In the genomic region with DNA sequence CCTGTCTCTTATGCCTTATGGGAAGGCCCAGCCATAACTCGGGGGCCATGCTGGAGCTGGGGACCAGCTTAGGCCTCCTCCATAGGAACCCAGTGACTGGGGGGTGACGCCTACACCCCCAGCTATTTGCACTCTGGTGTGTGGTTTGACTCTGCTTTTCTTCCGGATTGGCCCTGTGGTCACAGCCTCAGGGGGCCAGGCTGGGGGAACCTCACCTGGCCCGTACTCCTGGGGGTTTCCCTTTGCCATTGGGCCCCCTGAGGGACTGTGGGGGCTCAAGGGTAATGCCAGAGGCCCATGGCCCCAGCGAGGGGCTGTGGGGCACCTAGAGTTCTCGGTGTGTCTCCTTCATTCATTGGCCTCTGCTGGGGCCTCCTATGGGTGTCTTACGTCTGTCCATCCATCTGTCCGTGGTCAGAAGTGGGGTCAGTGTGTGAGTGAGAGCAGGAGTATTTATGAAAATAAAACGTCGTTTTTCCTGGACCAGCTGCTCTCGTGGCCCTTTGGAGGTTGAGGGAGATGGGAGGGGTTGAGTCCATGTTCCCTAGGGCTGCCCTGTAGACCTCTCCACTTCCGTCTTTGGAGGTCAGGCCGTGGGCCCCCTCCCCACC, we compare ENCODE assay signal across 9 cellular contexts. TPM values are rescaled to one million over a fixed set of nuclear protein-coding genes. Genes with fewer than 3 reads are reported as not detected.
A peak's percentile ranks its signal among the peaks of the same experiment; 100 is the strongest.
DNase-seq lines count a peak whose midpoint lies in the region; ATAC-seq and TF ChIP-seq lines count a peak whose summit lies in the region.
"Had no signal": no experiment of that assay in that cellular context is flagged by ENCODE, and none has a peak within 500 bp of the region (broad histone marks: within the 10 kb centered on the region; RNA-seq: fewer than 3 reads in every experiment).

No MANE protein-coding gene starts in this region.

- dilution Hi-C loops in mammary epithelial cell (cut with HindIII; ENCODE audit: low sequenced_read_pairs) = no loop called here

- no peak overlapping the region for H3K4me2 ChIP-seq in mammary epithelial cell (ENCODE audit: insufficient read depth, low read depth, low read length)

- H3K36me3 ChIP-seq in HUES64 (ENCODE audit: insufficient read depth, low read length) (peaks cover 21% of the 10 kb centered on the region), mammary epithelial cell (ENCODE audit: insufficient read depth, low read length) (no peaks in the 10 kb centered on the region)

- H3K36me3 Mint-ChIP-seq in osteocyte (ENCODE audit: unreplicated experiment) = no peaks in the 10 kb centered on the region

- no peaks in the 10 kb centered on the region for H3K9me3 ChIP-seq in HUES64 (ENCODE audit: insufficient read depth, low read depth, low read length)
- no peaks in the 10 kb centered on the region for H3K9me3 ChIP-seq in mammary epithelial cell (replicated peaks; ENCODE audit: insufficient read depth, low read length)

- in situ Hi-C loops in GM13977 (cut with MboI; ENCODE audit: low pct_unique_long_range_greater_than_20kb, low sequenced_read_pairs, unreplicated experiment) = no loop called here
- in situ Hi-C loops in mammary epithelial cell (cut with MboI; ENCODE audit: low sequenced_read_pairs in 2 of 2) = no loop called here

- no peak overlapping the region for H3K4me3 Mint-ChIP-seq in osteocyte (ENCODE audit: unreplicated experiment)

- H2AFZ ChIP-seq in mammary epithelial cell (ENCODE audit: low read depth, low read length) = no peak overlapping the region

- no peaks in the 10 kb centered on the region for H3K9me3 Mint-ChIP-seq in osteocyte (ENCODE audit: unreplicated experiment)

- H3K4me1 Mint-ChIP-seq in osteocyte (ENCODE audit: unreplicated experiment) = peaks cover 39% of the 10 kb centered on the region

- TSS peak; percentile 27 for BruUV-seq in mammary epithelial cell (replicated peaks; lab: Mats Ljungman, UMichigan)

- H3K27me3 ChIP-seq in HUES64 (ENCODE audit: insufficient read depth, low read length) (no peaks in the 10 kb centered on the region), mammary epithelial cell (ENCODE audit: insufficient read depth, low read length) (no peaks in the 10 kb centered on the region)

- H3K79me2 ChIP-seq in mammary epithelial cell (ENCODE audit: insufficient read depth, low read length) = no peaks in the 10 kb centered on the region

- H3K27ac Mint-ChIP-seq in osteocyte (ENCODE audit: unreplicated experiment) = peak overlapping the region; percentile 86

- no peaks in the 10 kb centered on the region for H3K27me3 Mint-ChIP-seq in osteocyte (ENCODE audit: unreplicated experiment)

- WGBS in HUES64 = 67% methylated on average over 13 of the region's 13 CpGs
- WGBS in mammary epithelial cell (ENCODE audit: low coverage, missing lambda C conversion rate) = 74% methylated on average over 10 of the region's 13 CpGs

- peak overlapping the region; percentile 78 for H3K27ac ChIP-seq in HUES64 (ENCODE audit: low read depth, low read length)
- H3K27ac ChIP-seq in mammary epithelial cell (ENCODE audit: insufficient read depth, low read depth, low read length) = no peak overlapping the region

- DNase-seq in GM13977 (ENCODE audit: low spot score) (peak; percentile 92), mammary epithelial cell (no peak), osteocyte (ENCODE audit: extremely low spot score, unreplicated experiment) (no peak), NCI-H446 treated with DMSO at 0.1 percent for 48 hours (lab: John Stamatoyannopoulos, UW) (no peak), NCI-H446 (lab: John Stamatoyannopoulos, UW) (no peak)
- DNase-seq in stimulated activated CD4-positive, alpha-beta T cell treated with anti-CD3 and anti-CD28 coated beads, Interleukin-4, amount 100 ng/mL, for 4 hours = no peak

- CTCF ChIA-PET in mammary epithelial cell (lab: Charles Lee; ENCODE audit: low non-redundant PET) = no interaction called here

- intact Hi-C loops in mammary epithelial cell (cut with micrococcal nuclease) = no loop called here

- no peak for TF ChIP-seq CTCF in GM13977 (IDR thresholded peaks at IDR 0.05; ENCODE audit: extremely low read depth, insufficient read depth, missing control alignments)
- TF ChIP-seq CTCF in mammary epithelial cell (conservative IDR thresholded peaks at IDR 0.05 in 1 of 2, IDR thresholded peaks at IDR 0.05 in 1 of 2; ENCODE audit: extremely low read depth in 1 of 2, insufficient read depth in 1 of 2, low read depth in 1 of 2, low read length in 2 of 2) = no peak
- TF ChIP-seq CTCF in osteocyte (IDR thresholded peaks at IDR 0.05) = no peak

- H3K4me1 ChIP-seq in HUES64 (ENCODE audit: insufficient read depth, low read length) = peaks cover 28% of the 10 kb centered on the region
- peaks cover 8% of the 10 kb centered on the region for H3K4me1 ChIP-seq in mammary epithelial cell (ENCODE audit: insufficient read depth, low read length)

- H3K9ac ChIP-seq in HUES64 (ENCODE audit: low read depth, low read length) (peak overlapping the region; percentile 63; the same call in 1 of the 2 replicates), mammary epithelial cell (ENCODE audit: insufficient read depth, low read length) (no peak overlapping the region)

- no peak overlapping the region for H3K4me3 ChIP-seq in HUES64 (ENCODE audit: low read length)
- H3K4me3 ChIP-seq in mammary epithelial cell (replicated peaks in 1 of 3; ENCODE audit: insufficient read depth in 1 of 3, low read depth in 2 of 3, low read length in 3 of 3) = no peak overlapping the region

- ATAC-seq in GM21447 (IDR thresholded peaks at IDR 0.05; ENCODE audit: unreplicated experiment) = peak; percentile 60

- H4K20me1 ChIP-seq in mammary epithelial cell (ENCODE audit: insufficient read depth, low read length) = no peaks in the 10 kb centered on the region

RNA-seq across cellular contexts. Expression of gene SH3BP1, which starts 6.3 kb away (rescaled TPM):
- 21.7 TPM for polyA plus RNA-seq in HUES64 (2013, experiment 1 of 2)
- polyA plus RNA-seq in HUES64 (2013, experiment 2 of 2) = 30.1 TPM
- 10 to 100 TPM; 28.2 to 65.9 TPM for total RNA-seq in mammary epithelial cell
- 43.7 TPM for polyA plus RNA-seq in mammary epithelial cell
- 77.9 TPM for polyA minus RNA-seq in mammary epithelial cell
- 6.9 and 8.3 TPM in 2 replicates for total RNA-seq in osteocyte

RNA-seq across cellular contexts. Expression of gene GGA1, which starts 24.6 kb away (rescaled TPM):
- 30.5 TPM for polyA plus RNA-seq in HUES64 (2013, experiment 1 of 2)
- polyA plus RNA-seq in HUES64 (2013, experiment 2 of 2) = 32.1 TPM
- 10 to 100 TPM; 33.8 to 60.2 TPM for total RNA-seq in mammary epithelial cell
- 26.7 TPM for polyA plus RNA-seq in mammary epithelial cell
- polyA minus RNA-seq in mammary epithelial cell = 56.2 TPM
- total RNA-seq in osteocyte = 50.0 and 56.1 TPM in 2 replicates

RNA-seq across cellular contexts. Expression of gene PDXP, which starts 25.3 kb away (rescaled TPM):
- 34.5 TPM for polyA plus RNA-seq in HUES64 (2013, experiment 1 of 2)
- 38.5 TPM for polyA plus RNA-seq in HUES64 (2013, experiment 2 of 2)
- total RNA-seq in mammary epithelial cell (1 to 10 TPM; 5.8 to 6.9 TPM), osteocyte (16.5 and 16.6 TPM in 2 replicates)
- 19.4 TPM for polyA plus RNA-seq in mammary epithelial cell
- polyA minus RNA-seq in mammary epithelial cell = 10.4 TPM

RNA-seq across cellular contexts. Expression of gene LGALS1, which starts 42.2 kb away (rescaled TPM):
- polyA plus RNA-seq in HUES64 (2013, experiment 1 of 2) = 39.5 TPM
- polyA plus RNA-seq in HUES64 (2013, experiment 2 of 2) = 56.4 TPM
- 1,000 to 10,000 TPM; 2,888 to 3,171 TPM for total RNA-seq in mammary epithelial cell
- polyA plus RNA-seq in mammary epithelial cell = 6,743 TPM
- 4,799 TPM for polyA minus RNA-seq in mammary epithelial cell
- 1,199 and 1,246 TPM in 2 replicates for total RNA-seq in osteocyte
- polyA plus RNA-seq: neural cell had no signal

RNA-seq across cellular contexts. Expression of gene NOL12, which starts 53.0 kb away (rescaled TPM):
- 26.8 TPM for polyA plus RNA-seq in HUES64 (2013, experiment 1 of 2)
- polyA plus RNA-seq in HUES64 (2013, experiment 2 of 2) = 27.2 TPM
- total RNA-seq in mammary epithelial cell (10 to 100 TPM in 1 of 2 donors, 1 to 10 TPM in 1; 8.0 to 32.4 TPM), osteocyte (18.5 and 22.7 TPM in 2 replicates)
- 21.2 TPM for polyA plus RNA-seq in mammary epithelial cell
- polyA minus RNA-seq in mammary epithelial cell = 11.9 TPM
